ENCODE assay signal across 17 cellular contexts in genomic region chr6:3999800-4000661, GRCh38.
DNase-seq lines count a peak whose midpoint lies in the region; ATAC-seq, FAIRE-seq and TF ChIP-seq lines count a peak whose summit lies in the region.
"Had no signal": no experiment of that assay in that cellular context is flagged by ENCODE, and none has a peak within 500 bp of the region (broad histone marks: within the 10 kb centered on the region; RNA-seq: fewer than 3 reads in every experiment).

No MANE protein-coding gene starts in this region.

- H3K4me1 ChIP-seq in A549 (peaks cover 13% of the 10 kb centered on the region; the same call in 2 of the 3 replicates), GM23248 (ENCODE audit: insufficient read depth) (peaks cover 17% of the 10 kb centered on the region)

- TF ChIP-seq POLR2A in A549 (IDR thresholded peaks at IDR 0.05; ENCODE audit: low read length), result no peak

- H4K20me1 ChIP-seq in GM23248 (ENCODE audit: insufficient read depth), result no peaks in the 10 kb centered on the region

- no peak overlapping the region for H2AFZ ChIP-seq in GM23248

- TF ChIP-seq RAD21 in A549 (conservative IDR thresholded peaks at IDR 0.05 in 1 of 2, IDR thresholded peaks at IDR 0.05 in 1 of 2), result no peak

- no peak overlapping the region for H3K9ac ChIP-seq in GM23248

- no peaks in the 10 kb centered on the region for H3K36me3 ChIP-seq in GM23248 (ENCODE audit: low read depth)

- no peaks in the 10 kb centered on the region for H3K27me3 ChIP-seq in GM23248 (replicated peaks; ENCODE audit: insufficient read depth)

- no peak for FAIRE-seq in A549 (lab: Jason Lieb, UNC)
- peak; percentile 28 for FAIRE-seq in colon (lab: Jason Lieb, UNC)
- FAIRE-seq: A204.1 had no signal

- H3K27ac ChIP-seq in A549, result no peak overlapping the region
- H3K27ac ChIP-seq in GM23248, result no peak overlapping the region

- TF ChIP-seq CTCF in A549 (IDR thresholded peaks at IDR 0.05), result no peak

- peaks cover 21% of the 10 kb centered on the region for H3F3A ChIP-seq in GM23248 (ENCODE audit: insufficient read depth)

- POLR2A ChIA-PET in A549 (lab: Yijun Ruan, JAX), result no interaction called here

- no peak overlapping the region for H3K4me2 ChIP-seq in A549
- H3K4me2 ChIP-seq in GM23248 (ENCODE audit: unreplicated experiment), result no peak overlapping the region

- H3K4me3 ChIP-seq in A549 (no peak overlapping the region), GM23248 (no peak overlapping the region)

- no peak for ATAC-seq in A549
- ATAC-seq: HCT116 had no signal

- no peaks in the 10 kb centered on the region for H3K9me3 ChIP-seq in A549
- no peaks in the 10 kb centered on the region for H3K9me3 ChIP-seq in GM23248 (ENCODE audit: low read depth)

- no peak for TF ChIP-seq EP300 in A549 (IDR thresholded peaks at IDR 0.05)

- WGBS in A549 (ENCODE audit: missing lambda C conversion rate), result 76% methylated on average over 4 of the region's 4 CpGs
- WGBS in GM23248 (ENCODE audit: low coverage in 1 of 2, low lambda C conversion rate in 2 of 2, missing lambda C conversion rate in 2 of 2), 2 experiments, result 87% methylated on average over 4 of the region's 4 CpGs

- DNase-seq in A549 (ENCODE audit: low read depth in 1 of 2, low spot score in 1 of 2), result no peak
- peak; percentile 42 for DNase-seq in GM23248
- peak; percentile 34 for DNase-seq in iPS-NIHi11 (ENCODE audit: low spot score)
- DNase-seq in HuH-7 (ENCODE audit: low spot score), result no peak
- no peak for DNase-seq in hepatic stellate cell (ENCODE audit: low spot score)
- DNase-seq in glomerular visceral epithelial cell (ENCODE audit: extremely low spot score), result no peak
- DNase-seq in NCI-H187 (lab: John Stamatoyannopoulos, UW), result no peak
- DNase-seq: C1 segment of cervical spinal cord, DMS79 treated with DMSO at 0.1 percent for 48 hours, NCI-H1105, NCI-H1694, NCI-H2227 treated with DMSO at 0.1 percent for 48 hours, NCI-H524 treated with DMSO at 0.1 percent for 48 hours, RPMI8226 had no signal

- peaks cover 83% of the 10 kb centered on the region for H3K79me2 ChIP-seq in GM23248 (ENCODE audit: insufficient read depth)

- CTCF ChIA-PET in A549 (lab: Yijun Ruan, JAX), result no interaction called here

- no peaks in the 10 kb centered on the region for H3K9me2 ChIP-seq in GM23248 (ENCODE audit: insufficient read depth)

- in situ Hi-C loops in GM23248 (cut with MboI), result no loop called here

TF ChIP-seq in A549, 52 proteins besides CTCF, POLR2A, EP300 and RAD21:
- TF ChIP-seq KDM5A (IDR thresholded peaks at IDR 0.05) (no peak), MAFK (IDR thresholded peaks at IDR 0.05; ENCODE audit: partially characterized antibody) (peak; percentile 15)

Comparison
In these comparisons a context has a peak if more than half of its experiments do, and no peak if none do; other contexts are left out.
1. DNase-seq: peak in GM23248 (single experiment) and iPS-NIHi11 (single experiment); none in A549 (0 of 2), HuH-7 (single experiment), hepatic stellate cell (single experiment), glomerular visceral epithelial cell (single experiment) and NCI-H187 (0 of 2).